In the genomic region with DNA sequence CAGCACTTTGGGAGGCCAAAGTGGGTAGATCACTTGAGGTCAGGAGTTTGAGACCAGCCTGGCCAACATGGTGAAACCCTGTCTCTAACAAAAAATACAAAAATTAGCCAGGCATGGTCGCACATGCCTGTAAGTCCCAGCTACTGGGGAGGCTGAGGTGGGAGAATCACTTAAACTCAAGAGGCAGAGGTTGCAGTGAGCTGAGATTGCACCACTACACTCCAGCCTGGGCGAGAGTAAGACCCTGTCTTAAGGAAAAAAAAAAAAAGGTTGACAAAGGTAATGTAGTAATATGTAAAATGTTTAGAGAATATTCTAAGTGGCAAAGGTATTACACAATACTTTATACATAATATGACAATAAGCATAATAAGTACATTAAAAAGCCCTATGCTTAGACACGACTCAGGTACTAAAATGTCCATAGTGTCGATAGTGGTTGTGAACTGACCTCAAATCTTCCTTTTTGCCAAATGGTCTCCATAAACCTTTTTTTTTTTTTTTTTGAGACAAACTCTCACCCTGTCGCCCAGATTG, we compare ENCODE assay signal across 9 cellular contexts.
"Had no signal": no experiment of that assay in that cellular context is flagged by ENCODE, and none has a peak within 500 bp of the region (broad histone marks: within the 10 kb centered on the region; RNA-seq: fewer than 3 reads in every experiment).

No MANE protein-coding gene starts in this region.

- H3K4me3 ChIP-seq: GM23248, HAP-1 had no signal

- H3K4me3 Mint-ChIP-seq: HFFc6, IgD-negative memory B cell had no signal

- H3K27ac Mint-ChIP-seq: HFFc6 had no signal

- H3K9me3 Mint-ChIP-seq: HFFc6, IgD-negative memory B cell had no signal

- H3K27ac ChIP-seq: GM23248, HL-60 had no signal

- H3K4me1 ChIP-seq: HAP-1 had no signal

- DNase-seq: GM23248, GOT3, H7, HFFc6, KBM-7 had no signal

- H3K9me3 ChIP-seq: HAP-1 had no signal

- H3K27me3 Mint-ChIP-seq: IgD-negative memory B cell had no signal

- H2AFZ ChIP-seq: GM23248 had no signal

- H3K9ac ChIP-seq: GM23248 had no signal

- ATAC-seq: HCT116 had no signal
